1 cellular context compared by ENCODE assay signal in the genomic region with DNA sequence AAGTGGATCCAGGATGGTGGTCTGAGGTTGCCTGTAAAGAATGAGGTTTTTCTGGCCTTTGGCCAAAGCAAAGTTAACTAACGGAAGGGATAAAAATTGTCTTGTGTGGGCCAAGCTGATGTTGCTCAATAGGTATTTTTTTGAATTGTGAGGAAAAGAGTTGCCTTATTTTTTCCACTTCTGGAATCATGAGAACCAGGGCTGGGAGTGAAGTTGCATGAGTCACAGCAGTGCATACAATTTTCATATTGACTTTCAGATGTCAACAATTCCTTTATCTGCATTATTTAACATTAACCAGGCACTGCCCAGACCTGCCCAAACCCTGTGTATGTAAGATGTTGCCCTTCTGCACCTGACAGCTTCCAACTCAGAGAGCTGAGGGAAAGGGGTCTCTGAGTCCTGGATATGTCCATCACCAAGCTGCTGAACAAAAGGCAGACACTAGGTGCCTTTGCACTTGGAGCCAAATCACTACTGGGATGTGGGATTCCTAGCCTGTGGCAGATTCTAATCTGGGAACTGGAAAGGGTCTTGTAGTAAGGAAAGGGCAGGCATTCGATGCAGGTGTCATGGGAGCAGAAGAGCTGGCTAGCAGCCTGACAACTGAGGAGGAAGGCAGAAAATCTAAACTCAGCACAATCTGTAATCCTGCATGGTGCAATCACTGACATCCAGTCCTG.
A peak's percentile ranks its signal among the peaks of the same experiment; 100 is the strongest.
TF ChIP-seq lines count a peak whose summit lies in the region.

No MANE protein-coding gene starts in this region.

TF ChIP-seq in HepG2, 621 proteins besides CTCF, POLR2A, EP300 and RAD21 (continued from another document and continues in another):
- TF ChIP-seq ZNF276 (CRISPR knock-in tag; IDR thresholded peaks at IDR 0.05; ENCODE audit: low read depth) (no peak), GFI1 (CRISPR knock-in tag; IDR thresholded peaks at IDR 0.05; ENCODE audit: borderline replicate concordance) (0 out of 2 replicates have a peak, but pooled peaks have one; percentile 35), ZNF282 (IDR thresholded peaks at IDR 0.05; ENCODE audit: partially characterized antibody) (no peak), CREB1 (IDR thresholded peaks at IDR 0.05) (no peak), CREB1 (CRISPR knock-in tag; IDR thresholded peaks at IDR 0.05) (peak; percentile 38; the same call in 1 of the 2 replicates), HMG20A (CRISPR knock-in tag; IDR thresholded peaks at IDR 0.05; ENCODE audit: borderline replicate concordance) (peak; percentile 73; the same call in 1 of the 2 replicates), ZNF678 (CRISPR knock-in tag; IDR thresholded peaks at IDR 0.05) (no peak), FIP1L1 (IDR thresholded peaks at IDR 0.05; ENCODE audit: borderline replicate concordance, insufficient read depth, low read depth, low read length) (no peak), THAP7 (CRISPR knock-in tag; IDR thresholded peaks at IDR 0.05) (no peak), BCL6 (CRISPR knock-in tag; IDR thresholded peaks at IDR 0.05) (peak; percentile 27; the same call in 1 of the 2 replicates), HOMEZ (CRISPR knock-in tag; IDR thresholded peaks at IDR 0.05; ENCODE audit: low read depth) (peak; percentile 12; the same call in 1 of the 2 replicates), POGZ (CRISPR knock-in tag; IDR thresholded peaks at IDR 0.05) (0 out of 2 replicates have a peak, but pooled peaks have one; percentile 42), ZBTB7B (CRISPR knock-in tag; IDR thresholded peaks at IDR 0.05) (no peak), ZNF580 (CRISPR knock-in tag; IDR thresholded peaks at IDR 0.05; ENCODE audit: borderline replicate concordance, low read depth) (peak; percentile 37; the same call in 1 of the 2 replicates), MAFK (conservative IDR thresholded peaks at IDR 0.05 in 1 of 2, IDR thresholded peaks at IDR 0.05 in 1 of 2; ENCODE audit: low read length in 2 of 2) (0 out of 4 replicates have a peak, but pooled peaks of 1 of the 2 experiments have one; percentile 14), ZNF569 (CRISPR knock-in tag; IDR thresholded peaks at IDR 0.05; ENCODE audit: borderline replicate concordance) (no peak), TEAD3 (CRISPR knock-in tag; optimal IDR thresholded peaks at IDR 0.05; ENCODE audit: borderline replicate concordance) (peak; percentile 39), ZNF556 (CRISPR knock-in tag; IDR thresholded peaks at IDR 0.05; ENCODE audit: borderline replicate concordance) (no peak), MNT (IDR thresholded peaks at IDR 0.05) (no peak), SMARCC2 (IDR thresholded peaks at IDR 0.05) (no peak), SOX5 (CRISPR knock-in tag; IDR thresholded peaks at IDR 0.05; ENCODE audit: borderline replicate concordance) (peak; percentile 60; the same call in 1 of the 2 replicates), THRA (CRISPR knock-in tag; IDR thresholded peaks at IDR 0.05; ENCODE audit: borderline replicate concordance) (peak; percentile 23; the same call in 1 of the 2 replicates), KLF16 (CRISPR knock-in tag; IDR thresholded peaks at IDR 0.05) (no peak), IKZF1 (IDR thresholded peaks at IDR 0.05) (no peak), MEF2D (CRISPR knock-in tag; IDR thresholded peaks at IDR 0.05) (no peak), DMAP1 (CRISPR knock-in tag; IDR thresholded peaks at IDR 0.05) (0 out of 2 replicates have a peak, but pooled peaks have one; percentile 24), TCF7L2 (IDR thresholded peaks at IDR 0.05; ENCODE audit: low read depth, low read length) (no peak), ZC3H4 (CRISPR knock-in tag; IDR thresholded peaks at IDR 0.05; ENCODE audit: borderline replicate concordance) (no peak), TRIM24 (CRISPR knock-in tag; IDR thresholded peaks at IDR 0.05) (no peak), ZNF850 (CRISPR knock-in tag; conservative IDR thresholded peaks at IDR 0.05) (no peak), RBM22 (optimal IDR thresholded peaks at IDR 0.05; ENCODE audit: low read length) (no peak), DPF2 (CRISPR knock-in tag; IDR thresholded peaks at IDR 0.05; ENCODE audit: borderline replicate concordance, low read depth) (no peak), HDAC6 (IDR thresholded peaks at IDR 0.05; ENCODE audit: low read depth, low read length) (no peak), CSRNP2 (CRISPR knock-in tag; conservative IDR thresholded peaks at IDR 0.05; ENCODE audit: low read depth) (no peak), AGO2 (optimal IDR thresholded peaks at IDR 0.05; ENCODE audit: low read depth, low read length) (no peak), ZNF326 (CRISPR knock-in tag; IDR thresholded peaks at IDR 0.05; ENCODE audit: borderline replicate concordance) (no peak), HNRNPL (IDR thresholded peaks at IDR 0.05; ENCODE audit: low read depth, low read length) (no peak), ZNF616 (CRISPR knock-in tag; IDR thresholded peaks at IDR 0.05; ENCODE audit: low read depth) (no peak), ZFP36L2 (CRISPR knock-in tag; IDR thresholded peaks at IDR 0.05) (no peak), RBM39 (IDR thresholded peaks at IDR 0.05; ENCODE audit: low read depth, low read length, poor library complexity, severe bottlenecking) (no peak), MEIS1 (CRISPR knock-in tag; IDR thresholded peaks at IDR 0.05; ENCODE audit: borderline replicate concordance) (no peak), RNF2 (conservative IDR thresholded peaks at IDR 0.05; ENCODE audit: low read depth) (no peak), ZNF737 (CRISPR knock-in tag; IDR thresholded peaks at IDR 0.05; ENCODE audit: borderline replicate concordance) (no peak), RFXAP (CRISPR knock-in tag; IDR thresholded peaks at IDR 0.05; ENCODE audit: borderline replicate concordance) (no peak), FOXA1 (IDR thresholded peaks at IDR 0.05) (no peak), FOXA1 (CRISPR knock-in tag; IDR thresholded peaks at IDR 0.05) (peak; percentile 71), ELF3 (CRISPR knock-in tag; IDR thresholded peaks at IDR 0.05) (peak; percentile 46; the same call in 1 of the 2 replicates), RCOR2 (CRISPR knock-in tag; IDR thresholded peaks at IDR 0.05) (peak; percentile 41; the same call in 1 of the 2 replicates), ZNF329 (CRISPR knock-in tag; IDR thresholded peaks at IDR 0.05; ENCODE audit: low read depth) (no peak), ZNF343 (CRISPR knock-in tag; IDR thresholded peaks at IDR 0.05) (no peak), ZNF230 (CRISPR knock-in tag; IDR thresholded peaks at IDR 0.05) (no peak), ZNF644 (CRISPR knock-in tag; IDR thresholded peaks at IDR 0.05; ENCODE audit: low read depth) (peak; percentile 22; the same call in 1 of the 2 replicates), ZEB1 (IDR thresholded peaks at IDR 0.05; ENCODE audit: insufficient replicate concordance, low read depth) (peak; percentile 57)
- TF ChIP-seq, protein P1, sequence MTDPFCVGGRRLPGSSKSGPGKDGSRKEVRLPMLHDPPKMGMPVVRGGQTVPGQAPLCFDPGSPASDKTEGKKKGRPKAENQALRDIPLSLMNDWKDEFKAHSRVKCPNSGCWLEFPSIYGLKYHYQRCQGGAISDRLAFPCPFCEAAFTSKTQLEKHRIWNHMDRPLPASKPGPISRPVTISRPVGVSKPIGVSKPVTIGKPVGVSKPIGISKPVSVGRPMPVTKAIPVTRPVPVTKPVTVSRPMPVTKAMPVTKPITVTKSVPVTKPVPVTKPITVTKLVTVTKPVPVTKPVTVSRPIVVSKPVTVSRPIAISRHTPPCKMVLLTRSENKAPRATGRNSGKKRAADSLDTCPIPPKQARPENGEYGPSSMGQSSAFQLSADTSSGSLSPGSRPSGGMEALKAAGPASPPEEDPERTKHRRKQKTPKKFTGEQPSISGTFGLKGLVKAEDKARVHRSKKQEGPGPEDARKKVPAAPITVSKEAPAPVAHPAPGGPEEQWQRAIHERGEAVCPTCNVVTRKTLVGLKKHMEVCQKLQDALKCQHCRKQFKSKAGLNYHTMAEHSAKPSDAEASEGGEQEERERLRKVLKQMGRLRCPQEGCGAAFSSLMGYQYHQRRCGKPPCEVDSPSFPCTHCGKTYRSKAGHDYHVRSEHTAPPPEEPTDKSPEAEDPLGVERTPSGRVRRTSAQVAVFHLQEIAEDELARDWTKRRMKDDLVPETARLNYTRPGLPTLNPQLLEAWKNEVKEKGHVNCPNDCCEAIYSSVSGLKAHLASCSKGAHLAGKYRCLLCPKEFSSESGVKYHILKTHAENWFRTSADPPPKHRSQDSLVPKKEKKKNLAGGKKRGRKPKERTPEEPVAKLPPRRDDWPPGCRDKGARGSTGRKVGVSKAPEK (CRISPR knock-in tag; IDR thresholded peaks at IDR 0.05; ENCODE audit: borderline replicate concordance), result no peak
- TF ChIP-seq, protein P2, sequence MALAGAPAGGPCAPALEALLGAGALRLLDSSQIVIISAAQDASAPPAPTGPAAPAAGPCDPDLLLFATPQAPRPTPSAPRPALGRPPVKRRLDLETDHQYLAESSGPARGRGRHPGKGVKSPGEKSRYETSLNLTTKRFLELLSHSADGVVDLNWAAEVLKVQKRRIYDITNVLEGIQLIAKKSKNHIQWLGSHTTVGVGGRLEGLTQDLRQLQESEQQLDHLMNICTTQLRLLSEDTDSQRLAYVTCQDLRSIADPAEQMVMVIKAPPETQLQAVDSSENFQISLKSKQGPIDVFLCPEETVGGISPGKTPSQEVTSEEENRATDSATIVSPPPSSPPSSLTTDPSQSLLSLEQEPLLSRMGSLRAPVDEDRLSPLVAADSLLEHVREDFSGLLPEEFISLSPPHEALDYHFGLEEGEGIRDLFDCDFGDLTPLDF (CRISPR knock-in tag; IDR thresholded peaks at IDR 0.05), result no peak
